15 cellular contexts compared by ENCODE assay signal in genomic region chr15:83570756-83571155, GRCh38.
DNase-seq lines count a peak whose midpoint lies in the region; ATAC-seq lines count a peak whose summit lies in the region.
"Had no signal": no experiment of that assay in that cellular context is flagged by ENCODE, and none has a peak within 500 bp of the region (broad histone marks: within the 10 kb centered on the region; RNA-seq: fewer than 3 reads in every experiment).

No MANE protein-coding gene starts in this region.

- no peak for ATAC-seq in natural killer cell treated with Interleukin-12 subunit alpha and Interleukin-12 subunit beta and Interleukin-15 and Interleukin-18, amount 100 ng/mL, for 72 hours
- ATAC-seq: CD8-positive, alpha-beta T cell had no signal

- no peak overlapping the region for H3K4me2 ChIP-seq in trophoblast cell (ENCODE audit: low read length)

- WGBS in trophoblast cell (ENCODE audit: extremely low coverage, insufficient coverage, insufficient read length), result no CpG with 5 or more reads among the region's 6 CpGs

- peaks cover 3 to 12% of the 10 kb centered on the region in 2 donors for H3K27me3 Mint-ChIP-seq in natural killer cell treated with Interleukin-12 subunit alpha and Interleukin-12 subunit beta and Interleukin-15 and Interleukin-18, amount 100 ng/mL, for 72 hours

- no peaks in the 10 kb centered on the region for H3K9me3 Mint-ChIP-seq in natural killer cell treated with Interleukin-12 subunit alpha and Interleukin-12 subunit beta and Interleukin-15 and Interleukin-18, amount 100 ng/mL, for 72 hours
- H3K9me3 Mint-ChIP-seq: CD14-positive monocyte; CD8-positive, alpha-beta T cell; IgD-negative memory B cell had no signal

- H3K4me1 ChIP-seq in trophoblast cell (ENCODE audit: control insufficient read depth in 1 of 2, insufficient read depth in 2 of 2, low read length in 2 of 2), result no peaks in the 10 kb centered on the region
- H3K4me1 ChIP-seq: Caco-2, HAP-1 had no signal

- H3K36me3 ChIP-seq in trophoblast cell (ENCODE audit: control insufficient read depth in 1 of 2, insufficient read depth in 2 of 2, low read length in 2 of 2), result no peaks in the 10 kb centered on the region
- H3K36me3 ChIP-seq: HAP-1 had no signal

- H3K9me3 ChIP-seq in trophoblast cell (ENCODE audit: insufficient read depth, low read depth, low read length), result no peaks in the 10 kb centered on the region
- H3K9me3 ChIP-seq: Caco-2, HAP-1 had no signal

- H3K9ac ChIP-seq in trophoblast cell (ENCODE audit: low read length), result no peak overlapping the region
- H3K9ac ChIP-seq: GM23248 had no signal

- no peak overlapping the region for H3K27ac ChIP-seq in trophoblast cell (ENCODE audit: low read depth, low read length)
- H3K27ac ChIP-seq: 22Rv1, GM23248 had no signal

- H3K79me1 ChIP-seq in trophoblast cell (ENCODE audit: low read length), result no peaks in the 10 kb centered on the region

- peak; percentile 1 for DNase-seq in DMS 273 (lab: John Stamatoyannopoulos, UW; ENCODE audit: unreplicated experiment)
- DNase-seq in DMS 273 treated with DMSO at 0.1 percent for 48 hours (lab: John Stamatoyannopoulos, UW), result no peak
- DNase-seq in cerebellar nuclear complex (lab: John Stamatoyannopoulos, UW), result peak; percentile 15 to 87
- DNase-seq in islet precursor cell, result peak; percentile 18
- no peak for DNase-seq in globus pallidus (ENCODE audit: low spot score)
- DNase-seq in natural killer cell treated with Interleukin-12 subunit alpha and Interleukin-12 subunit beta and Interleukin-15 and Interleukin-18, amount 100 ng/mL, for 72 hours (ENCODE audit: low spot score), result no peak
- DNase-seq in trophoblast cell, result no peak
- DNase-seq in COLO668 (lab: John Stamatoyannopoulos, UW; ENCODE audit: unreplicated experiment), result no peak
- DNase-seq: Caco-2; CD8-positive, alpha-beta T cell; GM23248 had no signal

- no peak overlapping the region for H4K12ac ChIP-seq in trophoblast cell (ENCODE audit: low read depth, low read length)

- H2BK120ac ChIP-seq in trophoblast cell (ENCODE audit: insufficient read depth, low read length, poor library complexity), result no peak overlapping the region

- H3K4me1 Mint-ChIP-seq in natural killer cell treated with Interleukin-12 subunit alpha and Interleukin-12 subunit beta and Interleukin-15 and Interleukin-18, amount 100 ng/mL, for 72 hours (ENCODE audit: low read depth in 2 of 2), result no peaks in the 10 kb centered on the region
- H3K4me1 Mint-ChIP-seq: CD14-positive monocyte had no signal

- no peak overlapping the region for H2BK5ac ChIP-seq in trophoblast cell (ENCODE audit: low read depth, low read length, poor library complexity)

- no peak overlapping the region for H4K91ac ChIP-seq in trophoblast cell (ENCODE audit: low read depth, low read length)

- no peak overlapping the region for H4K8ac ChIP-seq in trophoblast cell (ENCODE audit: low read depth, low read length)

- H3K27me3 ChIP-seq in trophoblast cell (ENCODE audit: insufficient read depth, low read length), result no peaks in the 10 kb centered on the region

- H3K4ac ChIP-seq in trophoblast cell (ENCODE audit: low read depth, low read length), result no peak overlapping the region

- H2AK5ac ChIP-seq in trophoblast cell (ENCODE audit: low read length), result no peak overlapping the region

- H3K18ac ChIP-seq in trophoblast cell (ENCODE audit: low read length), result no peak overlapping the region

- H2AFZ ChIP-seq in trophoblast cell (ENCODE audit: insufficient read depth, low read length, poor library complexity), result no peak overlapping the region
- H2AFZ ChIP-seq: GM23248 had no signal

- H3K4me3 Mint-ChIP-seq in natural killer cell treated with Interleukin-12 subunit alpha and Interleukin-12 subunit beta and Interleukin-15 and Interleukin-18, amount 100 ng/mL, for 72 hours, result no peak overlapping the region
- H3K4me3 Mint-ChIP-seq: CD14-positive monocyte; CD8-positive, alpha-beta T cell; IgD-negative memory B cell had no signal

- no peak overlapping the region for H3K4me3 ChIP-seq in trophoblast cell (ENCODE audit: low read depth, low read length)
- H3K4me3 ChIP-seq: GM23248, HAP-1 had no signal

- H3K79me2 ChIP-seq in trophoblast cell (ENCODE audit: control insufficient read depth, insufficient read depth, low read length, poor library complexity), result no peaks in the 10 kb centered on the region

- no peak overlapping the region for H3K23ac ChIP-seq in trophoblast cell (ENCODE audit: low read length)

- H3K36me3 Mint-ChIP-seq in natural killer cell treated with Interleukin-12 subunit alpha and Interleukin-12 subunit beta and Interleukin-15 and Interleukin-18, amount 100 ng/mL, for 72 hours, result no peaks in the 10 kb centered on the region
- H3K36me3 Mint-ChIP-seq: CD14-positive monocyte; CD8-positive, alpha-beta T cell; IgD-negative memory B cell had no signal

- H3K27ac Mint-ChIP-seq in natural killer cell treated with Interleukin-12 subunit alpha and Interleukin-12 subunit beta and Interleukin-15 and Interleukin-18, amount 100 ng/mL, for 72 hours, result no peak overlapping the region
- H3K27ac Mint-ChIP-seq: CD14-positive monocyte; CD8-positive, alpha-beta T cell; IgD-negative memory B cell had no signal

- H2BK12ac ChIP-seq in trophoblast cell (ENCODE audit: low read length), result no peak overlapping the region

- H3K14ac ChIP-seq in trophoblast cell (ENCODE audit: low read length), result no peak overlapping the region

Comparison
In these comparisons a context has a peak if more than half of its experiments do, and no peak if none do; other contexts are left out.
1. DNase-seq: peak in DMS 273 (single experiment), cerebellar nuclear complex (2 of 2) and islet precursor cell (single experiment); none in DMS 273 treated with DMSO at 0.1 percent for 48 hours (single experiment), globus pallidus (single experiment), natural killer cell treated with Interleukin-12 subunit alpha and Interleukin-12 subunit beta and Interleukin-15 and Interleukin-18, amount 100 ng/mL, for 72 hours (single experiment), trophoblast cell (0 of 2) and COLO668 (single experiment).